ENCODE assay signal across 8 cellular contexts in genomic region chr1:13701274-13701650, GRCh38. TPM values are rescaled to one million over a fixed set of nuclear protein-coding genes. Genes with fewer than 3 reads are reported as not detected.
DNase-seq lines count a peak whose midpoint lies in the region; ATAC-seq and TF ChIP-seq lines count a peak whose summit lies in the region.

No MANE protein-coding gene starts in this region.

- H3K4me3 ChIP-seq in hepatocyte (peak overlapping the region; percentile 93), stomach smooth muscle (ENCODE audit: low read length in 2 of 2) (peak overlapping the region; percentile 79 to 96)

- 85% methylated on average over 6 of the region's 6 CpGs for WGBS in hepatocyte (ENCODE audit: low lambda C conversion rate, missing lambda C conversion rate)

- TF ChIP-seq CTCF in hepatocyte (IDR thresholded peaks at IDR 0.05; ENCODE audit: poor library complexity) (no peak), omental fat pad (IDR thresholded peaks at IDR 0.05) (no peak)

- H3K9me3 Mint-ChIP-seq in activated CD4-positive, alpha-beta T cell treated with anti-CD3 and anti-CD28 coated beads for 36 hours (ENCODE audit: low read depth), result peaks cover 8% of the 10 kb centered on the region
- H3K9me3 Mint-ChIP-seq in activated CD4-positive, alpha-beta memory T cell treated with anti-CD3 and anti-CD28 coated beads for 36 hours, result peaks cover 4% of the 10 kb centered on the region

- H2AFZ ChIP-seq in hepatocyte, result peak overlapping the region; percentile 96

- H3K36me3 Mint-ChIP-seq in activated CD4-positive, alpha-beta T cell treated with anti-CD3 and anti-CD28 coated beads for 36 hours (ENCODE audit: low read depth), result peaks cover 17% of the 10 kb centered on the region
- peaks cover 15% of the 10 kb centered on the region for H3K36me3 Mint-ChIP-seq in activated CD4-positive, alpha-beta memory T cell treated with anti-CD3 and anti-CD28 coated beads for 36 hours

- peak overlapping the region; percentile 99 for H3K27ac ChIP-seq in hepatocyte
- H3K27ac ChIP-seq in stomach smooth muscle (ENCODE audit: low read length), result no peak overlapping the region

- DNase-seq in activated CD4-positive, alpha-beta T cell treated with anti-CD3 and anti-CD28 coated beads for 36 hours, result no peak
- no peak for DNase-seq in activated CD4-positive, alpha-beta T cell treated with anti-CD3 and anti-CD28 coated beads, Interleukin-2, amount 50 U/mL, for 48 hours
- no peak for DNase-seq in activated CD4-positive, alpha-beta memory T cell treated with anti-CD3 and anti-CD28 coated beads for 36 hours
- no peak for DNase-seq in hepatocyte (ENCODE audit: low spot score)
- DNase-seq in dermis blood vessel endothelial cell, result no peak
- DNase-seq in omental fat pad (ENCODE audit: low spot score), result no peak

- POLR2A ChIA-PET in activated CD4-positive, alpha-beta T cell treated with anti-CD3 and anti-CD28 coated beads for 36 hours (lab: Charles Lee), result interaction anchor here (1.1 kb wide), 1 partner anchor 53 kb away, joined by 3 read pairs; no protein-coding TSS in a partner anchor
- POLR2A ChIA-PET in activated CD4-positive, alpha-beta memory T cell treated with anti-CD3 and anti-CD28 coated beads for 36 hours (lab: Charles Lee), result interaction anchor here (0.6 to 3.0 kb wide), 5 partner anchors 29 to 251 kb away, joined by 3 to 22 read pairs (median 3); no protein-coding TSS in a partner anchor

- peak overlapping the region; percentile 94 for H3K4me3 Mint-ChIP-seq in activated CD4-positive, alpha-beta T cell treated with anti-CD3 and anti-CD28 coated beads for 36 hours
- peak overlapping the region; percentile 91 for H3K4me3 Mint-ChIP-seq in activated CD4-positive, alpha-beta memory T cell treated with anti-CD3 and anti-CD28 coated beads for 36 hours

- H3K27me3 Mint-ChIP-seq in activated CD4-positive, alpha-beta T cell treated with anti-CD3 and anti-CD28 coated beads for 36 hours, result no peaks in the 10 kb centered on the region
- no peaks in the 10 kb centered on the region for H3K27me3 Mint-ChIP-seq in activated CD4-positive, alpha-beta memory T cell treated with anti-CD3 and anti-CD28 coated beads for 36 hours

- no peaks in the 10 kb centered on the region for H3K36me3 ChIP-seq in hepatocyte (replicated peaks; ENCODE audit: insufficient read depth, low read depth)
- H3K36me3 ChIP-seq in stomach smooth muscle (ENCODE audit: control insufficient read depth in 2 of 2, insufficient read depth in 2 of 2, low read length in 2 of 2), result no peaks in the 10 kb centered on the region

- H3K27ac Mint-ChIP-seq in activated CD4-positive, alpha-beta T cell treated with anti-CD3 and anti-CD28 coated beads for 36 hours, result peak overlapping the region; percentile 98
- peak overlapping the region; percentile 97 for H3K27ac Mint-ChIP-seq in activated CD4-positive, alpha-beta memory T cell treated with anti-CD3 and anti-CD28 coated beads for 36 hours

- H3K79me2 ChIP-seq in hepatocyte, result peaks cover 50% of the 10 kb centered on the region

- peak overlapping the region; percentile 74 for H3K4me2 ChIP-seq in hepatocyte

- H3K9me2 ChIP-seq in hepatocyte (replicated peaks; ENCODE audit: insufficient read depth), result no peaks in the 10 kb centered on the region

- H3K27me3 ChIP-seq in hepatocyte (no peaks in the 10 kb centered on the region), stomach smooth muscle (ENCODE audit: control insufficient read depth in 1 of 2, insufficient read depth in 2 of 2, low read length in 2 of 2) (no peaks in the 10 kb centered on the region)

- H3K9ac ChIP-seq in stomach smooth muscle (ENCODE audit: low read length in 2 of 2), result peak overlapping the region in 1 of 2 donors; percentile 81

- no peaks in the 10 kb centered on the region for H3K9me3 ChIP-seq in hepatocyte (ENCODE audit: low read depth)
- no peaks in the 10 kb centered on the region for H3K9me3 ChIP-seq in stomach smooth muscle (ENCODE audit: control insufficient read depth in 2 of 2, low read length in 2 of 2)

- H3K4me1 Mint-ChIP-seq in activated CD4-positive, alpha-beta T cell treated with anti-CD3 and anti-CD28 coated beads for 36 hours, result peaks cover 51% of the 10 kb centered on the region
- peaks cover 51% of the 10 kb centered on the region for H3K4me1 Mint-ChIP-seq in activated CD4-positive, alpha-beta memory T cell treated with anti-CD3 and anti-CD28 coated beads for 36 hours (ENCODE audit: low read depth)

- no peaks in the 10 kb centered on the region for H4K20me1 ChIP-seq in hepatocyte (ENCODE audit: insufficient read depth, poor library complexity, severe bottlenecking)

- H3K4me1 ChIP-seq in hepatocyte (ENCODE audit: insufficient read depth), result peaks cover 6% of the 10 kb centered on the region
- peaks cover 5% of the 10 kb centered on the region for H3K4me1 ChIP-seq in stomach smooth muscle (ENCODE audit: control insufficient read depth, insufficient read depth, low read length)

- CTCF ChIA-PET in activated CD4-positive, alpha-beta T cell treated with anti-CD3 and anti-CD28 coated beads for 36 hours (lab: Charles Lee), result interaction anchor here (3.2 kb wide), 1 partner anchor 25 kb away, joined by 19 read pairs; no protein-coding TSS in a partner anchor
- CTCF ChIA-PET in activated CD4-positive, alpha-beta memory T cell treated with anti-CD3 and anti-CD28 coated beads for 36 hours (lab: Charles Lee), result interaction anchor here (1.6 to 4.2 kb wide), 2 partner anchors 24 to 29 kb away, joined by 3 to 28 read pairs; no protein-coding TSS in a partner anchor

- intact Hi-C loops in activated CD4-positive, alpha-beta T cell treated with anti-CD3 and anti-CD28 coated beads for 36 hours (cut with DNase I, micrococcal nuclease), result loop anchor here (5.0 to 10.0 kb wide), 3 partner anchors 46 to 1984 kb away; partner anchors contain the start of genes DDI2 (in 1 of the 2) and PLEKHM2 (in 1 of the 2)
- intact Hi-C loops in activated CD4-positive, alpha-beta memory T cell treated with anti-CD3 and anti-CD28 coated beads for 36 hours (cut with micrococcal nuclease), result no loop called here

- ATAC-seq in activated CD4-positive, alpha-beta T cell treated with anti-CD3 and anti-CD28 coated beads for 36 hours, result no peak
- ATAC-seq in HG03039 (IDR thresholded peaks at IDR 0.05; ENCODE audit: unreplicated experiment) (no peak), omental fat pad (ENCODE audit: low FRiP score) (no peak)

RNA-seq across cellular contexts. Expression of gene PRDM2, which starts 1.3 kb away (rescaled TPM):
- 10 to 100 TPM; 36.2 to 46.7 TPM for total RNA-seq in activated CD4-positive, alpha-beta T cell treated with anti-CD3 and anti-CD28 coated beads for 36 hours
- 10 to 100 TPM; 41.7 to 44.6 TPM for total RNA-seq in activated CD4-positive, alpha-beta memory T cell treated with anti-CD3 and anti-CD28 coated beads for 36 hours
- total RNA-seq in hepatocyte (17.4 and 18.6 TPM in 2 replicates), dermis blood vessel endothelial cell (10.7 and 13.3 TPM in 2 replicates), omental fat pad (10 to 100 TPM; 26.3 to 39.5 (median 34.6) TPM)
- polyA plus RNA-seq in hepatocyte, result 11.5 and 13.7 TPM in 2 replicates
